Comparison of ENCODE assay signal across 9 cellular contexts in the genomic region with DNA sequence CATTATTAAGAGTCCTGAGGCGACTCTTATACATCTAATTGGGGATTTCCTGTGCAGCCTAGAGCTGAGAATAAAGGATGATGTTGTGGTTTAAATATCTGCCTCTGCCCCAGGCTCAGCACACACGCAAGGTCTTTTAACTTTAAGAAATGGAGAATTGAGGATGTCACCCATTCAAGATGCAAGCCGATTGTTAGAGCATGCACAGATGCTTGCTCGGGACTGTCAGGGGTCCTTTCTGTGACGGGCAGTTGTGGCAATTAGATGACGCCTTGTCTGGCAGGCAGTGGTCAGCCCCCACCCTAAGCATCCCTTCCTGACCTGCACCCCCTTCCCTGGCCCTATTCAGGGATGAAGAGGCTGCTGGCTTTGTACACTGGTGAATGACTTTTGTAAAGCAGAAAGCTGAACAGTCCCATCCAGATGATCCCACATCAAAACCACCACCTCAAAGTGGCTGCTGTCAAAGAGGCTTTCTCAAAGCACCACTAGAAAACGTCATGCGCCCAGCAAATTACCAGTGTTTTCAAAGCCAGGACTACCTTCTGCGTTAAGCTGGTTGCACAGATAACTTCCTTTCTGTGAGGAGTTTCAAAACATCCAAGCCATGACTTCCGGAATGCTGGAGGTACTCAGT. TPM values are rescaled to one million over a fixed set of nuclear protein-coding genes. Genes with fewer than 3 reads are reported as not detected.
DNase-seq lines count a peak whose midpoint lies in the region; FAIRE-seq and TF ChIP-seq lines count a peak whose summit lies in the region.
"Had no signal": no experiment of that assay in that cellular context is flagged by ENCODE, and none has a peak within 500 bp of the region (broad histone marks: within the 10 kb centered on the region; RNA-seq: fewer than 3 reads in every experiment).

No MANE protein-coding gene starts in this region.

- H3K27me3 Mint-ChIP-seq in CD14-positive monocyte (ENCODE audit: low read depth in 3 of 3), result peaks cover 7 to 16% (median 12%) of the 10 kb centered on the region in 3 donors
- no peaks in the 10 kb centered on the region for H3K27me3 Mint-ChIP-seq in activated T-helper 2 cell treated with anti-CD3 and anti-CD28 coated beads, Interferon-gamma antibody, Interleukin-2, Interleukin-4, amounts not matched to agents 10 μg/mL and 5 μg/mL and 100 μg/mL, durations not matched to agents 14 hours and 24 hours and 36 hours (ENCODE audit: low read depth)

- H3K27me3 ChIP-seq in uterus (no peaks in the 10 kb centered on the region), adrenal gland (no peaks in the 10 kb centered on the region)

- peak overlapping the region in 1 of 7 donors; percentile 27 for H3K27ac Mint-ChIP-seq in CD14-positive monocyte
- H3K27ac Mint-ChIP-seq in activated T-helper 2 cell treated with anti-CD3 and anti-CD28 coated beads, Interferon-gamma antibody, Interleukin-2, Interleukin-4, amounts not matched to agents 10 μg/mL and 5 μg/mL and 100 μg/mL, durations not matched to agents 14 hours and 24 hours and 36 hours, result peak overlapping the region; percentile 88

- FAIRE-seq in urothelium cell line (lab: Jason Lieb, UNC), result no peak

- no peak overlapping the region for H3K4me3 Mint-ChIP-seq in CD14-positive monocyte
- H3K4me3 Mint-ChIP-seq in activated T-helper 2 cell treated with anti-CD3 and anti-CD28 coated beads, Interferon-gamma antibody, Interleukin-2, Interleukin-4, amounts not matched to agents 10 μg/mL and 5 μg/mL and 100 μg/mL, durations not matched to agents 14 hours and 24 hours and 36 hours (ENCODE audit: low read depth), result peak overlapping the region; percentile 7

- TF ChIP-seq POLR2A in uterus (IDR thresholded peaks at IDR 0.05) (no peak), adrenal gland (IDR thresholded peaks at IDR 0.05) (no peak)

- peaks cover 0 to 2% (median 0%) of the 10 kb centered on the region in 7 donors for H3K9me3 Mint-ChIP-seq in CD14-positive monocyte
- no peaks in the 10 kb centered on the region for H3K9me3 Mint-ChIP-seq in activated T-helper 2 cell treated with anti-CD3 and anti-CD28 coated beads, Interferon-gamma antibody, Interleukin-2, Interleukin-4, amounts not matched to agents 10 μg/mL and 5 μg/mL and 100 μg/mL, durations not matched to agents 14 hours and 24 hours and 36 hours

- no peak overlapping the region for H3K4me3 ChIP-seq in uterus
- H3K4me3 ChIP-seq in adrenal gland, result no peak overlapping the region

- peak; percentile 41 for DNase-seq in CD14-positive monocyte (ENCODE audit: low spot score)
- DNase-seq in T follicular helper cell (ENCODE audit: low read depth), result peak; percentile 91
- DNase-seq in activated T-helper 2 cell treated with anti-CD3 and anti-CD28 coated beads, Interferon-gamma antibody, Interleukin-2, Interleukin-4, amounts not matched to agents 10 μg/mL and 5 μg/mL and 100 μg/mL, durations not matched to agents 14 hours and 24 hours and 36 hours (ENCODE audit: low spot score), result peak; percentile 77
- DNase-seq in stimulated activated CD4-positive, alpha-beta T cell treated with anti-CD3 and anti-CD28 coated beads, Interleukin-15, amount 100 ng/mL, for 24 hours, result peak; percentile 66
- DNase-seq in DMS53 treated with DMSO at 0.1 percent for 48 hours (lab: John Stamatoyannopoulos, UW; ENCODE audit: unreplicated experiment), result no peak
- no peak for DNase-seq in uterus
- DNase-seq in urothelium cell line (ENCODE audit: low spot score), result no peak
- DNase-seq in adrenal gland, result no peak

- H3K9me3 ChIP-seq in uterus (no peaks in the 10 kb centered on the region), adrenal gland (replicated peaks in 1 of 3) (no peaks in the 10 kb centered on the region)

- no peak for TF ChIP-seq CTCF in CD14-positive monocyte (IDR thresholded peaks at IDR 0.05)
- no peak for TF ChIP-seq CTCF in uterus (IDR thresholded peaks at IDR 0.05)
- no peak for TF ChIP-seq CTCF in adrenal gland (IDR thresholded peaks at IDR 0.05)

- H3K4me1 ChIP-seq in uterus (no peaks in the 10 kb centered on the region), adrenal gland (replicated peaks in 1 of 2) (no peaks in the 10 kb centered on the region)

- H3K36me3 Mint-ChIP-seq in CD14-positive monocyte, result no peaks in the 10 kb centered on the region
- no peaks in the 10 kb centered on the region for H3K36me3 Mint-ChIP-seq in activated T-helper 2 cell treated with anti-CD3 and anti-CD28 coated beads, Interferon-gamma antibody, Interleukin-2, Interleukin-4, amounts not matched to agents 10 μg/mL and 5 μg/mL and 100 μg/mL, durations not matched to agents 14 hours and 24 hours and 36 hours (ENCODE audit: low read depth)

- H3K4me1 Mint-ChIP-seq in CD14-positive monocyte, result peaks cover 8% of the 10 kb centered on the region
- peaks cover 77% of the 10 kb centered on the region for H3K4me1 Mint-ChIP-seq in activated T-helper 2 cell treated with anti-CD3 and anti-CD28 coated beads, Interferon-gamma antibody, Interleukin-2, Interleukin-4, amounts not matched to agents 10 μg/mL and 5 μg/mL and 100 μg/mL, durations not matched to agents 14 hours and 24 hours and 36 hours (ENCODE audit: low read depth)

- intact Hi-C loops in CD14-positive monocyte (cut with micrococcal nuclease) (no loop called here), uterus (cut with DNase I; ENCODE audit: low total_unique reads) (no loop called here), adrenal gland (cut with DNase I) (loop anchor here in 1 of 2 donors (5.0 kb wide), 1 partner anchor 95 kb away; no protein-coding TSS in a partner anchor)
- intact Hi-C loops in activated T-helper 2 cell treated with anti-CD3 and anti-CD28 coated beads, Interferon-gamma antibody, Interleukin-2, Interleukin-4, amounts not matched to agents 10 μg/mL and 5 μg/mL and 100 μg/mL, durations not matched to agents 14 hours and 24 hours and 36 hours (cut with micrococcal nuclease), result loop anchor here (5.0 kb wide), 5 partner anchors 90 to 220 kb away; a partner anchor contains a TSS

- 58 to 67% (median 64%) methylated on average over 7 to 10 of the region's 10 CpGs for WGBS in adrenal gland, 4 donors

- H3K27ac ChIP-seq in uterus, result no peak overlapping the region
- no peak overlapping the region for H3K27ac ChIP-seq in adrenal gland

- H3K36me3 ChIP-seq in uterus (no peaks in the 10 kb centered on the region), adrenal gland (replicated peaks in 1 of 2) (no peaks in the 10 kb centered on the region)

RNA-seq across cellular contexts. Expression of a gene that starts 23.7 kb away (rescaled TPM):
- not detected for polyA plus RNA-seq in CD14-positive monocyte
- total RNA-seq in activated T-helper 2 cell treated with anti-CD3 and anti-CD28 coated beads, Interferon-gamma antibody, Interleukin-2, Interleukin-4, amounts not matched to agents 10 μg/mL and 5 μg/mL and 100 μg/mL, durations not matched to agents 14 hours and 24 hours and 36 hours, result not detected in 2 replicates
- 1 to 10 TPM in 1 of 4 donors, not detected in 3; 2.2 TPM for total RNA-seq in uterus
- total RNA-seq in adrenal gland, result under 1 TPM in 1 of 8 donors, not detected in 7; 0.32 TPM
- polyA plus RNA-seq in adrenal gland, result under 1 TPM in 1 of 3 donors, not detected in 2; 0.51 TPM
- total RNA-seq: NCI-H460 had no signal

Comparison
In these comparisons a context has a peak if more than half of its experiments do, and no peak if none do; other contexts are left out.
1. DNase-seq: peak in CD14-positive monocyte (single experiment), T follicular helper cell (single experiment), activated T-helper 2 cell treated with anti-CD3 and anti-CD28 coated beads, Interferon-gamma antibody, Interleukin-2, Interleukin-4, amounts not matched to agents 10 μg/mL and 5 μg/mL and 100 μg/mL, durations not matched to agents 14 hours and 24 hours and 36 hours (single experiment) and stimulated activated CD4-positive, alpha-beta T cell treated with anti-CD3 and anti-CD28 coated beads, Interleukin-15, amount 100 ng/mL, for 24 hours (single experiment); none in DMS53 treated with DMSO at 0.1 percent for 48 hours (single experiment), uterus (0 of 2), urothelium cell line (single experiment) and adrenal gland (0 of 7).